ENCODE assay signal across 9 cellular contexts in the genomic region with DNA sequence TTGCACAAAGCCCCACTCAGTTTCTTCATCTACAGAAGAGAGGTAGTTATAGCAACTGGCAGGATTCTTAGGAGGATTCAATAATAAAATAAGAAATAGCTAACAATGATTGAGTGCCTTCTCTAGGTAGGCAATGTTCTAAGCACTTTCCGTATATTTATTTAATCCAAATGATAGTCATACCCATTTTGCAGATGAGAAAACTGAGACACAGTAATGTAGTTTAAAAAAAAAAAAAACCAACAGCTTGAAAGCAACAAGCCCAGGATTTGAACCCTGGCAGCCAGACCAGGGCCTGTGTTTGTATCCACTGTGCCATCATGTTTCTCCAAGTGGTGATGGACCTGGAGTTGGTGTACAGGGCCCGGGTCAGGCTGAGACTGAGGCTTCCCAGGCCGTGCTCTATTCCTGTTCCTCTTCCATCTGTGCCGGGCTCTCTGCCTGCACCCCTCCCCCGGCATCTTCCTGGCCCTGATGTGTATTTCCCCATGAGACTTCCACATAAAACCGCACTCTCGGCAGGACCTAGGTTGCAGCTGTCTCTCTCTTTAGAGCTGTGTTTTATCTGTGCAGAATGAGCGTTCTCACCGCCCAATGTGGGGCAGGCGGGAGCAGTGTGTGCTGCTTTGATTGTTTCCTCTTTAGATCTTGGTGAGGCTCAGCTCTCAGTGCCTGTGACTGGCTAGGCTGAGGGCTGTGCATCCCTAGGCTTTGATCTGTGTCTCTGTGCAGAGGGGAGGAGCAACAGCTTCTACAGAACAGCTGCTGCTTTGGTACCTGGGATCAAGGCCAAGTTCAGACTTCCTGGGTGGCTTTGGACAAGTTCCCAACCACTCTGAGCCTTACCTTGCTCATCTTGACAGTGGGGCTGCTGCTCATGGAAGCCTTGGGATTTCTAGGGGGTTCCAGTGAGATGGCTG. TPM values are rescaled to one million over a fixed set of nuclear protein-coding genes. Genes with fewer than 3 reads are reported as not detected.
DNase-seq lines count a peak whose midpoint lies in the region; ATAC-seq and TF ChIP-seq lines count a peak whose summit lies in the region.
"Had no signal": no experiment of that assay in that cellular context is flagged by ENCODE, and none has a peak within 500 bp of the region (broad histone marks: within the 10 kb centered on the region; RNA-seq: fewer than 3 reads in every experiment).

No MANE protein-coding gene starts in this region.

- DNase-seq in A673 (ENCODE audit: low spot score) (peak; percentile 84), Panc1 (ENCODE audit: low read depth, low spot score) (no peak), spleen (peak; percentile 81), NCI-H2227 (lab: John Stamatoyannopoulos, UW; ENCODE audit: unreplicated experiment) (no peak), RKO (ENCODE audit: low spot score) (no peak)
- peak; percentile 29 for DNase-seq in effector CD4-positive, alpha-beta T cell

- POLR2A ChIA-PET in A673 (lab: Charles Lee; ENCODE audit: low non-redundant PET): no interaction called here
- POLR2A ChIA-PET in Panc1 (lab: Charles Lee): no interaction called here

- ATAC-seq in GM19452 (IDR thresholded peaks at IDR 0.05; ENCODE audit: unreplicated experiment): peak; percentile 48
- peak; percentile 31 for ATAC-seq in Panc1
- no peak for ATAC-seq in GM18861 (IDR thresholded peaks at IDR 0.05; ENCODE audit: unreplicated experiment)

- no peak overlapping the region for H3K4me3 ChIP-seq in A673 (ENCODE audit: low read depth, low read length, poor library complexity, severe bottlenecking)
- no peak overlapping the region for H3K4me3 ChIP-seq in Panc1 (ENCODE audit: low read depth in 2 of 2, low read length in 2 of 2)
- H3K4me3 ChIP-seq in spleen: no peak overlapping the region
- H3K4me3 ChIP-seq: thoracic aorta had no signal

- intact Hi-C loops in A673 (cut with micrococcal nuclease; ENCODE audit: unreplicated experiment) (no loop called here), Panc1 (cut with micrococcal nuclease; ENCODE audit: unreplicated experiment) (no loop called here), spleen (cut with DNase I; ENCODE audit: low total_unique reads) (no loop called here)

- TF ChIP-seq POLR2A in spleen (IDR thresholded peaks at IDR 0.05): no peak

- H3K4me1 ChIP-seq in A673 (ENCODE audit: insufficient read depth, low read length, poor library complexity, severe bottlenecking) (peaks cover 42% of the 10 kb centered on the region), Panc1 (ENCODE audit: control insufficient read depth, insufficient read depth, low read length) (peaks cover 62% of the 10 kb centered on the region), spleen (peaks cover 12 to 51% (median 29%) of the 10 kb centered on the region in 6 donors)

- TF ChIP-seq CTCF in A673 (conservative IDR thresholded peaks at IDR 0.05; ENCODE audit: low read depth, low read length): no peak
- TF ChIP-seq CTCF in Panc1 (IDR thresholded peaks at IDR 0.05): no peak
- TF ChIP-seq CTCF in spleen (IDR thresholded peaks at IDR 0.05 in 8 of 11, conservative IDR thresholded peaks at IDR 0.05 in 3 of 11): no peak

- H3K27ac ChIP-seq in A673 (ENCODE audit: low read depth, low read length, poor library complexity, severe bottlenecking) (peak overlapping the region; percentile 6), Panc1 (ENCODE audit: low read length) (peak overlapping the region; percentile 91), spleen (peak overlapping the region in 1 of 8 donors; percentile 18)
- H3K27ac ChIP-seq: thoracic aorta had no signal

- H3K9me3 ChIP-seq in A673 (ENCODE audit: low read depth, low read length, poor library complexity, severe bottlenecking): no peaks in the 10 kb centered on the region
- no peaks in the 10 kb centered on the region for H3K9me3 ChIP-seq in Panc1 (ENCODE audit: control insufficient read depth, insufficient read depth, low read depth, low read length)
- H3K9me3 ChIP-seq in spleen: no peaks in the 10 kb centered on the region
- H3K9me3 ChIP-seq: thoracic aorta had no signal

- WGBS in spleen, 5 donors: 20 to 31% (median 23%) methylated on average over 9 to 10 of the region's 10 CpGs

- H3K36me3 ChIP-seq in A673 (ENCODE audit: insufficient read depth, low read length, poor library complexity, severe bottlenecking) (no peaks in the 10 kb centered on the region), Panc1 (ENCODE audit: control insufficient read depth, insufficient read depth, low read length) (no peaks in the 10 kb centered on the region), spleen (no peaks in the 10 kb centered on the region)
- H3K36me3 ChIP-seq: thoracic aorta had no signal

- H3K27me3 ChIP-seq in A673 (replicated peaks; ENCODE audit: insufficient read depth, low read depth, low read length, poor library complexity): no peaks in the 10 kb centered on the region
- no peaks in the 10 kb centered on the region for H3K27me3 ChIP-seq in Panc1 (ENCODE audit: control insufficient read depth, insufficient read depth, low read length)
- H3K27me3 ChIP-seq in spleen (replicated peaks in 1 of 7): peaks cover 0 to 5% (median 0%) of the 10 kb centered on the region in 7 donors

- in situ Hi-C loops in Panc1 (cut with HindIII; ENCODE audit: low pct_unique_long_range_greater_than_20kb, low sequenced_read_pairs): no loop called here

- CTCF ChIA-PET in A673 (lab: Charles Lee): no interaction called here
- CTCF ChIA-PET in Panc1 (lab: Charles Lee): interaction anchor here (0.5 kb wide), 1 partner anchor 8 kb away, joined by 3 read pairs; no protein-coding TSS in a partner anchor

- no TSS peak for BruUV-seq in A673 (replicated peaks; lab: Mats Ljungman, UMichigan)
- BruUV-seq in Panc1 (replicated peaks; lab: Mats Ljungman, UMichigan): no TSS peak

RNA-seq across cellular contexts. Expression of a gene that starts 49.5 kb away (rescaled TPM):
- 107 and 117 TPM in 2 replicates for total RNA-seq in A673 (2021)
- total RNA-seq in Panc1 (2021; ENCODE audit: unreplicated experiment): 85.4 TPM
- 137 TPM for polyA plus RNA-seq in Panc1 (2012; ENCODE audit: insufficient read length)
- 1 to 10 TPM; 1.1 to 6.4 (median 5.3) TPM for total RNA-seq in spleen
- polyA plus RNA-seq in spleen: 1 to 10 TPM; 3.4 to 4.9 (median 3.5) TPM

Comparison
In these comparisons a context has a peak if more than half of its experiments do, and no peak if none do; other contexts are left out.
1. DNase-seq: peak in A673 (single experiment), effector CD4-positive, alpha-beta T cell (single experiment) and spleen (single experiment); none in Panc1 (single experiment), NCI-H2227 (single experiment) and RKO (single experiment).
2. RNA of a gene that starts 49.5 kb away (total RNA-seq): 107 to 117 TPM in A673 and 85.4 TPM in Panc1 (single experiment); 1.1 to 6.4 TPM in spleen; every median in the first group is over 10 times any median in the second.